ENCODE assay signal across 1 cellular context in the genomic region with DNA sequence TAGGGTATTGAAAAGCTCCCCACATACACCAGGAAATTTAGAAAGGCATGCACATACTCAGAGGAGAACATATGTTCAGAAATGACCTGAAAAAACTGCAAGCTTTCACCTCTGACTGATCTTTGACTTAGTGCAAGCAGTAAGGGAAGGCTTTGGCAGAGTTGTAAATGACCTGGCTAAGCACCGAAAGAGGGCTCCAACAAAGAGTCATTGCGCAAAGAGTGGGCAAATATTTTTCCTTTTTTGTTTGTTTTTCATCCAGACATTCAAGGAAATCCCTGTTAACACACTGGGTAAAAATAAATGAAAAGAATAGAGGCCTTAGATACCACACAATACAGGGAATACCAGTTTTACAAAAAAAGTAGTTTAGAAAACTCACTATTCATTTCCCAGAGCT.
TF ChIP-seq lines count a peak whose summit lies in the region.

No MANE protein-coding gene starts in this region.

TF ChIP-seq in HepG2, 621 proteins besides CTCF, POLR2A, EP300 and RAD21 (continued from another document and continues in another):
- TF ChIP-seq, protein P1, sequence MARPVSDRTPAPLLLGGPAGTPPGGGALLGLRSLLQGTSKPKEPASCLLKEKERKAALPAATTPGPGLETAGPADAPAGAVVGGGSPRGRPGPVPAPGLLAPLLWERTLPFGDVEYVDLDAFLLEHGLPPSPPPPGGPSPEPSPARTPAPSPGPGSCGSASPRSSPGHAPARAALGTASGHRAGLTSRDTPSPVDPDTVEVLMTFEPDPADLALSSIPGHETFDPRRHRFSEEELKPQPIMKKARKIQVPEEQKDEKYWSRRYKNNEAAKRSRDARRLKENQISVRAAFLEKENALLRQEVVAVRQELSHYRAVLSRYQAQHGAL (CRISPR knock-in tag; IDR thresholded peaks at IDR 0.05; ENCODE audit: not compliant biosample characterization): no peak
- TF ChIP-seq TGIF2 (CRISPR knock-in tag; IDR thresholded peaks at IDR 0.05): no peak
- no peak for TF ChIP-seq SALL2 (CRISPR knock-in tag; IDR thresholded peaks at IDR 0.05)
- TF ChIP-seq FOSL2 (CRISPR knock-in tag; IDR thresholded peaks at IDR 0.05): 0 out of 2 replicates have a peak, but pooled peaks have one; percentile 6
- TF ChIP-seq ZNF225 (CRISPR knock-in tag; IDR thresholded peaks at IDR 0.05): no peak
- TF ChIP-seq HMG20B (CRISPR knock-in tag; conservative IDR thresholded peaks at IDR 0.05): no peak
- no peak for TF ChIP-seq TBL1XR1 (IDR thresholded peaks at IDR 0.05; ENCODE audit: borderline replicate concordance, low read length, partially characterized antibody)
- no peak for TF ChIP-seq ZSCAN22 (CRISPR knock-in tag; IDR thresholded peaks at IDR 0.05)
- no peak for TF ChIP-seq ZNF552 (CRISPR knock-in tag; IDR thresholded peaks at IDR 0.05; ENCODE audit: borderline replicate concordance)
- TF ChIP-seq, protein P2, sequence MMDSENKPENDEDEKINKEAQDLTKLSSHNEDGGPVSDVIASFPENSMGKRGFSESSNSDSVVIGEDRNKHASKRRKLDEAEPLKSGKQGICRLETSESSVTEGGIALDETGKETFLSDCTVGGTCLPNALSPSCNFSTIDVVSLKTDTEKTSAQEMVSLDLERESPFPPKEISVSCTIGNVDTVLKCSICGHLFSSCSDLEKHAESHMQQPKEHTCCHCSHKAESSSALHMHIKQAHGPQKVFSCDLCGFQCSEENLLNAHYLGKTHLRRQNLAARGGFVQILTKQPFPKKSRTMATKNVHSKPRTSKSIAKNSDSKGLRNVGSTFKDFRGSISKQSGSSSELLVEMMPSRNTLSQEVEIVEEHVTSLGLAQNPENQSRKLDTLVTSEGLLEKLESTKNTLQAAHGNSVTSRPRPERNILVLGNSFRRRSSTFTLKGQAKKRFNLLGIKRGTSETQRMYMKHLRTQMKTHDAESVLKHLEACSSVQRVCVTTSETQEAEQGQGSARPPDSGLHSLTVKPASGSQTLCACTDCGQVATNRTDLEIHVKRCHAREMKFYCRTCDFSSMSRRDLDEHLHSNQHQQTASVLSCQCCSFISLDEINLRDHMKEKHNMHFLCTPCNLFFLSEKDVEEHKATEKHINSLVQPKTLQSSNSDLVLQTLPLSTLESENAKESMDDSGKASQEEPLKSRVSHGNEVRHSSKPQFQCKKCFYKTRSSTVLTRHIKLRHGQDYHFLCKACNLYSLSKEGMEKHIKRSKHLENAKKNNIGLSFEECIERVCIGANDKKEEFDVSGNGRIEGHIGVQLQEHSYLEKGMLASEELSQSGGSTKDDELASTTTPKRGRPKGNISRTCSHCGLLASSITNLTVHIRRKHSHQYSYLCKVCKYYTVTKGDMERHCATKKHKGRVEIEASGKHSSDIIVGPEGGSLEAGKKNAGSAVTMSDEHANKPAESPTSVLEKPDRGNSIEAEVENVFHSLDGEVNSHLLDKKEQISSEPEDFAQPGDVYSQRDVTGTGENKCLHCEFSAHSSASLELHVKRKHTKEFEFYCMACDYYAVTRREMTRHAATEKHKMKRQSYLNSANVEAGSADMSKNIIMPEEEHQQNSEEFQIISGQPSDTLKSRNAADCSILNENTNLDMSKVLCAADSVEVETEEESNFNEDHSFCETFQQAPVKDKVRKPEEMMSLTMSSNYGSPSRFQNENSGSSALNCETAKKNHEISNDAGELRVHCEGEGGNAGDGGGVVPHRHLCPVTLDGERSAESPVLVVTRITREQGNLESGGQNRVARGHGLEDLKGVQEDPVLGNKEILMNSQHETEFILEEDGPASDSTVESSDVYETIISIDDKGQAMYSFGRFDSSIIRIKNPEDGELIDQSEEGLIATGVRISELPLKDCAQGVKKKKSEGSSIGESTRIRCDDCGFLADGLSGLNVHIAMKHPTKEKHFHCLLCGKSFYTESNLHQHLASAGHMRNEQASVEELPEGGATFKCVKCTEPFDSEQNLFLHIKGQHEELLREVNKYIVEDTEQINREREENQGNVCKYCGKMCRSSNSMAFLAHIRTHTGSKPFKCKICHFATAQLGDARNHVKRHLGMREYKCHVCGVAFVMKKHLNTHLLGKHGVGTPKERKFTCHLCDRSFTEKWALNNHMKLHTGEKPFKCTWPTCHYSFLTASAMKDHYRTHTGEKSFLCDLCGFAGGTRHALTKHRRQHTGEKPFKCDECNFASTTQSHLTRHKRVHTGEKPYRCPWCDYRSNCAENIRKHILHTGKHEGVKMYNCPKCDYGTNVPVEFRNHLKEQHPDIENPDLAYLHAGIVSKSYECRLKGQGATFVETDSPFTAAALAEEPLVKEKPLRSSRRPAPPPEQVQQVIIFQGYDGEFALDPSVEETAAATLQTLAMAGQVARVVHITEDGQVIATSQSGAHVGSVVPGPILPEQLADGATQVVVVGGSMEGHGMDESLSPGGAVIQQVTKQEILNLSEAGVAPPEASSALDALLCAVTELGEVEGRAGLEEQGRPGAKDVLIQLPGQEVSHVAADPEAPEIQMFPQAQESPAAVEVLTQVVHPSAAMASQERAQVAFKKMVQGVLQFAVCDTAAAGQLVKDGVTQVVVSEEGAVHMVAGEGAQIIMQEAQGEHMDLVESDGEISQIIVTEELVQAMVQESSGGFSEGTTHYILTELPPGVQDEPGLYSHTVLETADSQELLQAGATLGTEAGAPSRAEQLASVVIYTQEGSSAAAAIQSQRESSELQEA (CRISPR knock-in tag; IDR thresholded peaks at IDR 0.05; ENCODE audit: not compliant biosample characterization): no peak
- no peak for TF ChIP-seq SP2 (CRISPR knock-in tag; IDR thresholded peaks at IDR 0.05)
- no peak for TF ChIP-seq ZKSCAN5 (CRISPR knock-in tag; IDR thresholded peaks at IDR 0.05)
- TF ChIP-seq, protein P3, sequence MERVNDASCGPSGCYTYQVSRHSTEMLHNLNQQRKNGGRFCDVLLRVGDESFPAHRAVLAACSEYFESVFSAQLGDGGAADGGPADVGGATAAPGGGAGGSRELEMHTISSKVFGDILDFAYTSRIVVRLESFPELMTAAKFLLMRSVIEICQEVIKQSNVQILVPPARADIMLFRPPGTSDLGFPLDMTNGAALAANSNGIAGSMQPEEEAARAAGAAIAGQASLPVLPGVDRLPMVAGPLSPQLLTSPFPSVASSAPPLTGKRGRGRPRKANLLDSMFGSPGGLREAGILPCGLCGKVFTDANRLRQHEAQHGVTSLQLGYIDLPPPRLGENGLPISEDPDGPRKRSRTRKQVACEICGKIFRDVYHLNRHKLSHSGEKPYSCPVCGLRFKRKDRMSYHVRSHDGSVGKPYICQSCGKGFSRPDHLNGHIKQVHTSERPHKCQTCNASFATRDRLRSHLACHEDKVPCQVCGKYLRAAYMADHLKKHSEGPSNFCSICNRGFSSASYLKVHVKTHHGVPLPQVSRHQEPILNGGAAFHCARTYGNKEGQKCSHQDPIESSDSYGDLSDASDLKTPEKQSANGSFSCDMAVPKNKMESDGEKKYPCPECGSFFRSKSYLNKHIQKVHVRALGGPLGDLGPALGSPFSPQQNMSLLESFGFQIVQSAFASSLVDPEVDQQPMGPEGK (CRISPR knock-in tag; IDR thresholded peaks at IDR 0.05): no peak
- TF ChIP-seq MYNN (CRISPR knock-in tag; IDR thresholded peaks at IDR 0.05; ENCODE audit: low read depth): no peak
- TF ChIP-seq MIER3 (CRISPR knock-in tag; IDR thresholded peaks at IDR 0.05; ENCODE audit: borderline replicate concordance): no peak; the same call in 1 of the 2 replicates
- no peak for TF ChIP-seq GTF3A (CRISPR knock-in tag; conservative IDR thresholded peaks at IDR 0.05)
- TF ChIP-seq TAF15 (IDR thresholded peaks at IDR 0.05; ENCODE audit: low read depth, low read length, poor library complexity, severe bottlenecking): no peak
- no peak for TF ChIP-seq RBM22 (optimal IDR thresholded peaks at IDR 0.05; ENCODE audit: low read length)
- TF ChIP-seq POLR2AphosphoS5 (IDR thresholded peaks at IDR 0.05; ENCODE audit: low read depth, low read length): no peak
- 0 out of 2 replicates have a peak, but pooled peaks have one; percentile 48 for TF ChIP-seq ZFP1 (CRISPR knock-in tag; IDR thresholded peaks at IDR 0.05)
- TF ChIP-seq ZNF260 (CRISPR knock-in tag; IDR thresholded peaks at IDR 0.05; ENCODE audit: borderline replicate concordance, low read depth): no peak
- no peak for TF ChIP-seq RAD51 (IDR thresholded peaks at IDR 0.05; ENCODE audit: borderline replicate concordance)
- TF ChIP-seq ZNF441 (CRISPR knock-in tag; IDR thresholded peaks at IDR 0.05; ENCODE audit: borderline replicate concordance): no peak
- TF ChIP-seq, protein P4, sequence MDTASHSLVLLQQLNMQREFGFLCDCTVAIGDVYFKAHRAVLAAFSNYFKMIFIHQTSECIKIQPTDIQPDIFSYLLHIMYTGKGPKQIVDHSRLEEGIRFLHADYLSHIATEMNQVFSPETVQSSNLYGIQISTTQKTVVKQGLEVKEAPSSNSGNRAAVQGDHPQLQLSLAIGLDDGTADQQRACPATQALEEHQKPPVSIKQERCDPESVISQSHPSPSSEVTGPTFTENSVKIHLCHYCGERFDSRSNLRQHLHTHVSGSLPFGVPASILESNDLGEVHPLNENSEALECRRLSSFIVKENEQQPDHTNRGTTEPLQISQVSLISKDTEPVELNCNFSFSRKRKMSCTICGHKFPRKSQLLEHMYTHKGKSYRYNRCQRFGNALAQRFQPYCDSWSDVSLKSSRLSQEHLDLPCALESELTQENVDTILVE (CRISPR knock-in tag; IDR thresholded peaks at IDR 0.05): no peak
- peak; percentile 63 for TF ChIP-seq RXRB (CRISPR knock-in tag; IDR thresholded peaks at IDR 0.05; ENCODE audit: borderline replicate concordance)
- no peak for TF ChIP-seq ZNF790 (CRISPR knock-in tag; IDR thresholded peaks at IDR 0.05; ENCODE audit: borderline replicate concordance)
- no peak for TF ChIP-seq ZNF20 (CRISPR knock-in tag; IDR thresholded peaks at IDR 0.05)
- TF ChIP-seq CEBPB (IDR thresholded peaks at IDR 0.05; ENCODE audit: borderline replicate concordance, low read depth, low read length): peak; percentile 86; the same call in 1 of the 2 replicates
- TF ChIP-seq, protein P5, sequence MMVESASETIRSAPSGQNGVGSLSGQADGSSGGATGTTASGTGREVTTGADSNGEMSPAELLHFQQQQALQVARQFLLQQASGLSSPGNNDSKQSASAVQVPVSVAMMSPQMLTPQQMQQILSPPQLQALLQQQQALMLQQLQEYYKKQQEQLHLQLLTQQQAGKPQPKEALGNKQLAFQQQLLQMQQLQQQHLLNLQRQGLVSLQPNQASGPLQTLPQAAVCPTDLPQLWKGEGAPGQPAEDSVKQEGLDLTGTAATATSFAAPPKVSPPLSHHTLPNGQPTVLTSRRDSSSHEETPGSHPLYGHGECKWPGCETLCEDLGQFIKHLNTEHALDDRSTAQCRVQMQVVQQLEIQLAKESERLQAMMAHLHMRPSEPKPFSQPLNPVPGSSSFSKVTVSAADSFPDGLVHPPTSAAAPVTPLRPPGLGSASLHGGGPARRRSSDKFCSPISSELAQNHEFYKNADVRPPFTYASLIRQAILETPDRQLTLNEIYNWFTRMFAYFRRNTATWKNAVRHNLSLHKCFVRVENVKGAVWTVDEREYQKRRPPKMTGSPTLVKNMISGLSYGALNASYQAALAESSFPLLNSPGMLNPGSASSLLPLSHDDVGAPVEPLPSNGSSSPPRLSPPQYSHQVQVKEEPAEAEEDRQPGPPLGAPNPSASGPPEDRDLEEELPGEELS (CRISPR knock-in tag; IDR thresholded peaks at IDR 0.05): peak; percentile 27; the same call in 1 of the 2 replicates
- TF ChIP-seq, protein P6, sequence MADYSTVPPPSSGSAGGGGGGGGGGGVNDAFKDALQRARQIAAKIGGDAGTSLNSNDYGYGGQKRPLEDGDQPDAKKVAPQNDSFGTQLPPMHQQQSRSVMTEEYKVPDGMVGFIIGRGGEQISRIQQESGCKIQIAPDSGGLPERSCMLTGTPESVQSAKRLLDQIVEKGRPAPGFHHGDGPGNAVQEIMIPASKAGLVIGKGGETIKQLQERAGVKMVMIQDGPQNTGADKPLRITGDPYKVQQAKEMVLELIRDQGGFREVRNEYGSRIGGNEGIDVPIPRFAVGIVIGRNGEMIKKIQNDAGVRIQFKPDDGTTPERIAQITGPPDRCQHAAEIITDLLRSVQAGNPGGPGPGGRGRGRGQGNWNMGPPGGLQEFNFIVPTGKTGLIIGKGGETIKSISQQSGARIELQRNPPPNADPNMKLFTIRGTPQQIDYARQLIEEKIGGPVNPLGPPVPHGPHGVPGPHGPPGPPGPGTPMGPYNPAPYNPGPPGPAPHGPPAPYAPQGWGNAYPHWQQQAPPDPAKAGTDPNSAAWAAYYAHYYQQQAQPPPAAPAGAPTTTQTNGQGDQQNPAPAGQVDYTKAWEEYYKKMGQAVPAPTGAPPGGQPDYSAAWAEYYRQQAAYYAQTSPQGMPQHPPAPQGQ (CRISPR knock-in tag; IDR thresholded peaks at IDR 0.05; ENCODE audit: borderline replicate concordance): no peak
- TF ChIP-seq, protein P7, sequence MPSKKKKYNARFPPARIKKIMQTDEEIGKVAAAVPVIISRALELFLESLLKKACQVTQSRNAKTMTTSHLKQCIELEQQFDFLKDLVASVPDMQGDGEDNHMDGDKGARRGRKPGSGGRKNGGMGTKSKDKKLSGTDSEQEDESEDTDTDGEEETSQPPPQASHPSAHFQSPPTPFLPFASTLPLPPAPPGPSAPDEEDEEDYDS (CRISPR knock-in tag; IDR thresholded peaks at IDR 0.05): no peak
- TF ChIP-seq MBD4 (IDR thresholded peaks at IDR 0.05; ENCODE audit: borderline replicate concordance, low read length): no peak
- no peak for TF ChIP-seq GFI1 (CRISPR knock-in tag; IDR thresholded peaks at IDR 0.05; ENCODE audit: borderline replicate concordance)
- no peak for TF ChIP-seq MTF1 (CRISPR knock-in tag; IDR thresholded peaks at IDR 0.05)
- peak; percentile 66; the same call in 1 of the 2 replicates for TF ChIP-seq ISL2 (CRISPR knock-in tag; IDR thresholded peaks at IDR 0.05)
- TF ChIP-seq ZNF484 (CRISPR knock-in tag; IDR thresholded peaks at IDR 0.05; ENCODE audit: borderline replicate concordance, low read depth): no peak
- TF ChIP-seq, protein P8, sequence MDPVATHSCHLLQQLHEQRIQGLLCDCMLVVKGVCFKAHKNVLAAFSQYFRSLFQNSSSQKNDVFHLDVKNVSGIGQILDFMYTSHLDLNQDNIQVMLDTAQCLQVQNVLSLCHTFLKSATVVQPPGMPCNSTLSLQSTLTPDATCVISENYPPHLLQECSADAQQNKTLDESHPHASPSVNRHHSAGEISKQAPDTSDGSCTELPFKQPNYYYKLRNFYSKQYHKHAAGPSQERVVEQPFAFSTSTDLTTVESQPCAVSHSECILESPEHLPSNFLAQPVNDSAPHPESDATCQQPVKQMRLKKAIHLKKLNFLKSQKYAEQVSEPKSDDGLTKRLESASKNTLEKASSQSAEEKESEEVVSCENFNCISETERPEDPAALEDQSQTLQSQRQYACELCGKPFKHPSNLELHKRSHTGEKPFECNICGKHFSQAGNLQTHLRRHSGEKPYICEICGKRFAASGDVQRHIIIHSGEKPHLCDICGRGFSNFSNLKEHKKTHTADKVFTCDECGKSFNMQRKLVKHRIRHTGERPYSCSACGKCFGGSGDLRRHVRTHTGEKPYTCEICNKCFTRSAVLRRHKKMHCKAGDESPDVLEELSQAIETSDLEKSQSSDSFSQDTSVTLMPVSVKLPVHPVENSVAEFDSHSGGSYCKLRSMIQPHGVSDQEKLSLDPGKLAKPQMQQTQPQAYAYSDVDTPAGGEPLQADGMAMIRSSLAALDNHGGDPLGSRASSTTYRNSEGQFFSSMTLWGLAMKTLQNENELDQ (CRISPR knock-in tag; IDR thresholded peaks at IDR 0.05; ENCODE audit: borderline replicate concordance): no peak
- TF ChIP-seq CEBPG (CRISPR knock-in tag; IDR thresholded peaks at IDR 0.05): peak; percentile 90
- TF ChIP-seq IKZF1 (IDR thresholded peaks at IDR 0.05): no peak
- TF ChIP-seq ZSCAN30 (CRISPR knock-in tag; IDR thresholded peaks at IDR 0.05): no peak
- TF ChIP-seq NFYC (CRISPR knock-in tag; IDR thresholded peaks at IDR 0.05): no peak
- TF ChIP-seq HNF4G (IDR thresholded peaks at IDR 0.05; ENCODE audit: borderline replicate concordance, low read depth, low read length): no peak
- no peak for TF ChIP-seq HNF4G (CRISPR knock-in tag; IDR thresholded peaks at IDR 0.05; ENCODE audit: borderline replicate concordance, low read depth)
- TF ChIP-seq ARNTL (CRISPR knock-in tag; IDR thresholded peaks at IDR 0.05): no peak
